1 cellular context compared by ENCODE assay signal in genomic region chr1:61213612-61214011, GRCh38.
TF ChIP-seq lines count a peak whose summit lies in the region.

No MANE protein-coding gene starts in this region.

TF ChIP-seq in liver, 16 proteins besides CTCF, POLR2A, EP300 and RAD21 (continued from another document):
- TF ChIP-seq ATF3 (IDR thresholded peaks at IDR 0.05) (peak; percentile 59), EGR1 (IDR thresholded peaks at IDR 0.05; ENCODE audit: low read depth in 2 of 2) (peak in 1 of 2 donors; percentile 28), ZBTB33 (IDR thresholded peaks at IDR 0.05) (peak; percentile 62), HNF4G (IDR thresholded peaks at IDR 0.05) (peak; percentile 39), TAF1 (conservative IDR thresholded peaks at IDR 0.05) (no peak), HNF4A (conservative IDR thresholded peaks at IDR 0.05) (peak; percentile 88 to 89), JUND (IDR thresholded peaks at IDR 0.05) (peak; percentile 58 to 67), FOXA1 (IDR thresholded peaks at IDR 0.05) (no peak)
